In the genomic region with DNA sequence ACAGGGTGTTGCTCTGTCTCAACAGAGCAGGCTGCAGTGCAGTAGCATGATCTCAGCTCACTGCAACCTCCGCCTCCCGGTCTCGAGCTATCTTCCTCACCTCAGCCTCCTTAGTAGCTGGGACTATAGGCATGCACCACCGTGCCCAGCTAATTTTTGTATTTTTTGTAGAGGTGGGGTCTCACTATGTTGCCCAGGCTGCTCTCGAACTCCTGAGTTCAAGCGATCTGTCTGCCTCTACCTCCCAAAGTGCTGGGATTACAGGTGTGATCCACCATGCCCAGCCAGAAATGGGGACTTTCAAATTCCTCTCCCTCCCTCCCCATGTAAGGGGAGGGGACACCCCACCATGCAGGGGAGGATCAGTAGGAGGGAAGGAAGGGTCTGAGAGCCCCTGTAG, we compare ENCODE assay signal across 1 cellular context. TPM values are rescaled to one million over a fixed set of nuclear protein-coding genes. Genes with fewer than 3 reads are reported as not detected.
"Had no signal": no experiment of that assay in that cellular context is flagged by ENCODE, and none has a peak within 500 bp of the region (broad histone marks: within the 10 kb centered on the region; RNA-seq: fewer than 3 reads in every experiment).

No MANE protein-coding gene starts in this region.

RNA-seq across cellular contexts. Expression of a gene that starts 3.4 kb away (rescaled TPM):
- total RNA-seq: OCI-LY7 had no signal
